ENCODE assay signal across 13 cellular contexts in genomic region chr3:17639257-17639656, GRCh38.
DNase-seq lines count a peak whose midpoint lies in the region; ATAC-seq and TF ChIP-seq lines count a peak whose summit lies in the region.
"Had no signal": no experiment of that assay in that cellular context is flagged by ENCODE, and none has a peak within 500 bp of the region (broad histone marks: within the 10 kb centered on the region; RNA-seq: fewer than 3 reads in every experiment).

No MANE protein-coding gene starts in this region.

- ATAC-seq in PC-3 = peak; percentile 66
- no peak for ATAC-seq in gastrocnemius medialis
- ATAC-seq: WTC11 had no signal

- H3K27ac ChIP-seq in PC-3 (ENCODE audit: low read length) (peak overlapping the region; percentile 48), endodermal cell (ENCODE audit: low read depth, low read length) (no peak overlapping the region), gastrocnemius medialis (peak overlapping the region in 3 of 4 donors; percentile 15 to 50 (median 20)), Peyer's patch (no peak overlapping the region)
- H3K27ac ChIP-seq: neutrophil had no signal

- H3K36me3 ChIP-seq in PC-3 (ENCODE audit: low read depth, low read length) = no peaks in the 10 kb centered on the region
- H3K36me3 ChIP-seq in endodermal cell (ENCODE audit: control insufficient read depth, insufficient read depth, low read length) = no peaks in the 10 kb centered on the region
- H3K36me3 ChIP-seq in gastrocnemius medialis = no peaks in the 10 kb centered on the region
- H3K36me3 ChIP-seq in Peyer's patch = no peaks in the 10 kb centered on the region
- H3K36me3 ChIP-seq: neutrophil had no signal

- H3K4me1 Mint-ChIP-seq in endodermal cell = peaks cover 2% of the 10 kb centered on the region

- H3K27me3 ChIP-seq in PC-3 (ENCODE audit: low read length) (no peaks in the 10 kb centered on the region), endodermal cell (ENCODE audit: control insufficient read depth, insufficient read depth, low read length, poor library complexity, severe bottlenecking) (no peaks in the 10 kb centered on the region), gastrocnemius medialis (no peaks in the 10 kb centered on the region), Peyer's patch (no peaks in the 10 kb centered on the region)
- H3K27me3 ChIP-seq: neutrophil had no signal

- TF ChIP-seq POLR2A in gastrocnemius medialis (IDR thresholded peaks at IDR 0.05) (no peak), Peyer's patch (IDR thresholded peaks at IDR 0.05) (no peak)

- no peaks in the 10 kb centered on the region for H3K27me3 Mint-ChIP-seq in endodermal cell (ENCODE audit: insufficient read depth)

- in situ Hi-C loops in gastrocnemius medialis (cut with MboI; ENCODE audit: low sequenced_read_pairs in 4 of 4) = no loop called here

- H3K4me1 ChIP-seq in PC-3 (ENCODE audit: insufficient read depth, low read length) (peaks cover 33% of the 10 kb centered on the region), endodermal cell (ENCODE audit: control insufficient read depth, insufficient read depth, low read length) (peaks cover 7% of the 10 kb centered on the region), gastrocnemius medialis (peaks cover 18 to 19% of the 10 kb centered on the region in 2 donors), Peyer's patch (no peaks in the 10 kb centered on the region)

- TF ChIP-seq CTCF in PC-3 (conservative IDR thresholded peaks at IDR 0.05; ENCODE audit: low read depth, low read length) (no peak), endodermal cell (conservative IDR thresholded peaks at IDR 0.05) (no peak), gastrocnemius medialis (IDR thresholded peaks at IDR 0.05 in 4 of 5, conservative IDR thresholded peaks at IDR 0.05 in 1 of 5) (no peak), Peyer's patch (IDR thresholded peaks at IDR 0.05) (no peak)

- H2AFZ ChIP-seq in PC-3 (ENCODE audit: low read length) = no peak overlapping the region

- intact Hi-C loops in PC-3 (cut with micrococcal nuclease) = no loop called here
- intact Hi-C loops in gastrocnemius medialis (cut with DNase I; ENCODE audit: low total_unique reads) = loop anchor here (5.0 to 10.0 kb wide), 2 partner anchors 154 to 547 kb away; no protein-coding TSS in a partner anchor

- H3K9me3 Mint-ChIP-seq in endodermal cell = no peaks in the 10 kb centered on the region

- H4K20me1 ChIP-seq in PC-3 (ENCODE audit: low read length) = no peaks in the 10 kb centered on the region

- H3K9me2 ChIP-seq in PC-3 (replicated peaks; ENCODE audit: low read length) = no peaks in the 10 kb centered on the region

- BruUV-seq in PC-3 (replicated peaks; lab: Mats Ljungman, UMichigan) = no TSS peak

- no peaks in the 10 kb centered on the region for H3F3A ChIP-seq in PC-3 (ENCODE audit: low read length, unreplicated experiment)

- CTCF ChIA-PET in PC-3 (lab: Charles Lee) = interaction anchor here (0.6 kb wide), 1 partner anchor 441 kb away, joined by 4 read pairs; no protein-coding TSS in a partner anchor

- H3K9ac ChIP-seq in PC-3 (ENCODE audit: low read length) (no peak overlapping the region), endodermal cell (ENCODE audit: extremely low read depth, low read length, poor library complexity, severe bottlenecking) (no peak overlapping the region)

- H3K4me2 ChIP-seq in PC-3 (ENCODE audit: low read length) = peak overlapping the region; percentile 55

- POLR2A ChIA-PET in PC-3 (lab: Charles Lee; ENCODE audit: unreplicated experiment) = no interaction called here

- H3K36me3 Mint-ChIP-seq in endodermal cell (ENCODE audit: low read depth) = peaks cover 3% of the 10 kb centered on the region
- H3K36me3 Mint-ChIP-seq: WTC11 had no signal

- H3K4me3 Mint-ChIP-seq in endodermal cell = no peak overlapping the region
- H3K4me3 Mint-ChIP-seq: WTC11 had no signal

- peak; percentile 84 for DNase-seq in EH (ENCODE audit: low read depth)
- peak; percentile 67 for DNase-seq in PC-3
- no peak for DNase-seq in endodermal cell
- DNase-seq in gastrocnemius medialis = no peak
- DNase-seq in NCI-H1105 (lab: John Stamatoyannopoulos, UW) = no peak
- DNase-seq in NK-92 (lab: John Stamatoyannopoulos, UW; ENCODE audit: unreplicated experiment) = no peak
- DNase-seq in Peyer's patch = no peak
- DNase-seq in NCI-H1417 (lab: John Stamatoyannopoulos, UW) = no peak
- DNase-seq: activated T-cell treated with anti-CD3 and anti-CD28 coated beads, Interleukin-2, amount 50 U/mL, for 48 hours; left ventricle myocardium superior; NCI-H2227 treated with DMSO at 0.1 percent for 48 hours had no signal

- H3K4me3 ChIP-seq in PC-3 (ENCODE audit: low read length) = no peak overlapping the region
- no peak overlapping the region for H3K4me3 ChIP-seq in endodermal cell (ENCODE audit: low read length)
- H3K4me3 ChIP-seq in gastrocnemius medialis = no peak overlapping the region
- no peak overlapping the region for H3K4me3 ChIP-seq in Peyer's patch

- H3K9me3 ChIP-seq in PC-3 (ENCODE audit: low read length) (no peaks in the 10 kb centered on the region), endodermal cell (ENCODE audit: control insufficient read depth, low read length) (no peaks in the 10 kb centered on the region), gastrocnemius medialis (no peaks in the 10 kb centered on the region), Peyer's patch (no peaks in the 10 kb centered on the region)
- H3K9me3 ChIP-seq: neutrophil had no signal

- H3K79me2 ChIP-seq in PC-3 (ENCODE audit: low read length) = peaks cover 12% of the 10 kb centered on the region

- 100% methylated on average over 1 of the region's 2 CpGs; no CpG with 5 or more reads in 1 of the 2 experiments for WGBS in endodermal cell (ENCODE audit: insufficient coverage in 1 of 2, insufficient read length in 1 of 2), 2 experiments

- H3K27ac Mint-ChIP-seq in endodermal cell = peak overlapping the region; percentile 2
- H3K27ac Mint-ChIP-seq: WTC11 had no signal

Comparison
In these comparisons a context has a peak if more than half of its experiments do, and no peak if none do; other contexts are left out.
1. DNase-seq: peak in EH (single experiment) and PC-3 (single experiment); none in endodermal cell (single experiment), gastrocnemius medialis (0 of 2), NCI-H1105 (single experiment), NK-92 (single experiment), Peyer's patch (0 of 3) and NCI-H1417 (0 of 3).
2. H3K27ac ChIP-seq: peak in PC-3 (single experiment) and gastrocnemius medialis (3 of 4); none in endodermal cell (single experiment) and Peyer's patch (0 of 4).